ENCODE assay signal across 10 cellular contexts in genomic region chr2:54635554-54636152, GRCh38.
DNase-seq lines count a peak whose midpoint lies in the region; ATAC-seq and TF ChIP-seq lines count a peak whose summit lies in the region.
"Had no signal": no experiment of that assay in that cellular context is flagged by ENCODE, and none has a peak within 500 bp of the region (broad histone marks: within the 10 kb centered on the region; RNA-seq: fewer than 3 reads in every experiment).

No MANE protein-coding gene starts in this region.

- H3K4me3 Mint-ChIP-seq in naive B cell (peak overlapping the region in 3 of 8 donors; percentile 52 to 68 (median 59)), GM23338 (no peak overlapping the region)
- H3K4me3 Mint-ChIP-seq: stimulated activated naive CD8-positive, alpha-beta T cell treated with anti-CD3 and anti-CD28 coated beads, Interleukin-15, amount 100 ng/mL, for 72 hours had no signal

- H3K9me3 ChIP-seq in IMR-90 (ENCODE audit: control insufficient read depth, insufficient read depth, low read length), result no peaks in the 10 kb centered on the region

- H3K4ac ChIP-seq in IMR-90 (ENCODE audit: low read depth, low read length), result peak overlapping the region; percentile 70; the same call in 1 of the 2 replicates

- no peak overlapping the region for H3K14ac ChIP-seq in IMR-90 (replicated peaks; ENCODE audit: low read depth, low read length)

- peaks cover 35 to 79% of the 10 kb centered on the region in 2 experiments; a peak in 3 of 4 replicates for H3K79me1 ChIP-seq in IMR-90 (ENCODE audit: low read depth in 1 of 2, low read length in 2 of 2)

- CTCF ChIA-PET in IMR-90 (lab: Yijun Ruan, JAX), result no interaction called here

- peak overlapping the region; percentile 14 to 21; a peak in 2 of 4 replicates for H4K8ac ChIP-seq in IMR-90 (ENCODE audit: low read depth in 2 of 2, low read length in 2 of 2)

- H3K27ac Mint-ChIP-seq in naive B cell (peak overlapping the region; percentile 82 to 91 (median 88)), GM23338 (no peak overlapping the region)

- H3K27me3 Mint-ChIP-seq in naive B cell, result no peaks in the 10 kb centered on the region
- peaks cover 9% of the 10 kb centered on the region for H3K27me3 Mint-ChIP-seq in GM23338 (ENCODE audit: insufficient read depth, low read depth, poor library complexity)
- H3K27me3 Mint-ChIP-seq: stimulated activated naive CD8-positive, alpha-beta T cell treated with anti-CD3 and anti-CD28 coated beads, Interleukin-15, amount 100 ng/mL, for 72 hours had no signal

- H3K56ac ChIP-seq in IMR-90 (ENCODE audit: extremely low read depth, insufficient read depth, low read length), result no peak overlapping the region

- H3K9ac ChIP-seq in IMR-90 (ENCODE audit: low read depth, low read length), result no peak overlapping the region

- no peak overlapping the region for H2AK9ac ChIP-seq in IMR-90 (replicated peaks; ENCODE audit: low read depth, low read length, poor library complexity)

- peak overlapping the region; percentile 40 for H2BK5ac ChIP-seq in IMR-90 (ENCODE audit: low read depth, low read length, poor library complexity, severe bottlenecking)

- H3K4me2 ChIP-seq in IMR-90 (ENCODE audit: low read depth, low read length) (peak overlapping the region; percentile 93), GM23338 (no peak overlapping the region)

- peaks cover 8 to 30% of the 10 kb centered on the region in 2 donors for H3K36me3 Mint-ChIP-seq in naive B cell
- H3K36me3 Mint-ChIP-seq in GM23338 (ENCODE audit: low read depth), result peaks cover 77% of the 10 kb centered on the region

- peak; percentile 21; the same call in 1 of the 2 replicates for ATAC-seq in IMR-90 (ENCODE audit: low read depth)
- no peak for ATAC-seq in naive B cell (ENCODE audit: low read depth in 2 of 2)
- no peak for ATAC-seq in GM23338
- no peak for ATAC-seq in HG03095 (IDR thresholded peaks at IDR 0.05; ENCODE audit: unreplicated experiment)

- H3K27me3 ChIP-seq in ACC112 (ENCODE audit: insufficient read depth, low read length), result no peaks in the 10 kb centered on the region
- no peaks in the 10 kb centered on the region for H3K27me3 ChIP-seq in IMR-90 (ENCODE audit: control insufficient read depth, insufficient read depth, low read length)
- H3K27me3 ChIP-seq in dorsolateral prefrontal cortex, result no peaks in the 10 kb centered on the region
- H3K27me3 ChIP-seq in GM23338 (ENCODE audit: insufficient read depth), result no peaks in the 10 kb centered on the region

- dilution Hi-C loops in IMR-90 (cut with HindIII; ENCODE audit: low sequenced_read_pairs, unreplicated experiment), result no loop called here

- TF ChIP-seq CTCF in IMR-90 (conservative IDR thresholded peaks at IDR 0.05; ENCODE audit: low read depth, low read length) (no peak), dorsolateral prefrontal cortex (IDR thresholded peaks at IDR 0.05 in 54 of 56, conservative IDR thresholded peaks at IDR 0.05 in 2 of 56; ENCODE audit: low read depth in 1 of 56, partially characterized antibody in 56 of 56) (no peak), GM23338 (conservative IDR thresholded peaks at IDR 0.05; ENCODE audit: low read depth in 2 of 2) (no peak)

- BruUV-seq in IMR-90 (replicated peaks; lab: Mats Ljungman, UMichigan), result no TSS peak

- H3K23ac ChIP-seq in IMR-90 (ENCODE audit: low read depth, low read length), result 0 out of 2 replicates have a peak overlapping the region, but pooled peaks have one; percentile 68

- TF ChIP-seq RAD21 in IMR-90 (IDR thresholded peaks at IDR 0.05; ENCODE audit: low read length), result no peak

- H3K18ac ChIP-seq in IMR-90 (ENCODE audit: low read depth, low read length), result peak overlapping the region; percentile 30; the same call in 1 of the 2 replicates

- DNase-seq in IMR-90 (peak; percentile 46), dorsolateral prefrontal cortex (no peak), naive B cell (no peak), GM23338 (ENCODE audit: low spot score) (no peak), HK-2 (ENCODE audit: unreplicated experiment) (no peak)
- DNase-seq in activated CD4-positive, alpha-beta T cell treated with anti-CD3 and anti-CD28 coated beads for 4 hours, result no peak
- DNase-seq: effector CD8-positive, alpha-beta T cell; stimulated activated naive CD8-positive, alpha-beta T cell treated with anti-CD3 and anti-CD28 coated beads, Interleukin-15, amount 100 ng/mL, for 72 hours had no signal

- H3K4me1 ChIP-seq in ACC112 (ENCODE audit: control insufficient read depth, insufficient read depth, low read length, unreplicated experiment) (peaks cover 46% of the 10 kb centered on the region), IMR-90 (ENCODE audit: control insufficient read depth, insufficient read depth, low read length) (peaks cover 21% of the 10 kb centered on the region), GM23338 (ENCODE audit: insufficient read depth) (peaks cover 5% of the 10 kb centered on the region)

- peak overlapping the region; percentile 88 for H3K27ac ChIP-seq in ACC112 (ENCODE audit: low read depth, low read length)
- H3K27ac ChIP-seq in IMR-90 (ENCODE audit: insufficient read depth, low read length), result no peak overlapping the region
- peak overlapping the region in 58 of 59 donors; percentile 6 to 87 (median 74) for H3K27ac ChIP-seq in dorsolateral prefrontal cortex
- no peak overlapping the region for H3K27ac ChIP-seq in GM23338 (ENCODE audit: low read depth)

- H4K5ac ChIP-seq in IMR-90 (ENCODE audit: low read depth, low read length), result no peak overlapping the region; the same call in 1 of the 2 replicates

- H4K91ac ChIP-seq in IMR-90 (ENCODE audit: insufficient read depth, low read depth, low read length), result no peak overlapping the region

- no peak for TF ChIP-seq POLR2A in IMR-90 (IDR thresholded peaks at IDR 0.05; ENCODE audit: low read depth, low read length)

- no CpG with 5 or more reads among the region's 3 CpGs for WGBS in IMR-90 (ENCODE audit: extremely low coverage in 2 of 2, insufficient read length in 1 of 2), 2 experiments

- H3K4me3 ChIP-seq in ACC112 (ENCODE audit: low read depth, low read length) (peak overlapping the region; percentile 62), IMR-90 (ENCODE audit: insufficient read depth, low read depth, low read length) (peak overlapping the region; percentile 0; the same call in 1 of the 2 replicates), dorsolateral prefrontal cortex (peak overlapping the region in 4 of 59 donors; percentile 4 to 26 (median 23)), GM23338 (no peak overlapping the region)

- H2AFZ ChIP-seq in ACC112 (ENCODE audit: low read length, unreplicated experiment) (no peak overlapping the region), IMR-90 (replicated peaks; ENCODE audit: low read length, poor library complexity) (no peak overlapping the region), GM23338 (no peak overlapping the region)

- intact Hi-C loops in IMR-90 (cut with micrococcal nuclease) (loop anchor here (5.0 kb wide), 1 partner anchor 178 kb away; the partner anchor contains the start of gene SPTBN1), dorsolateral prefrontal cortex (cut with DNase I) (no loop called here)

- peaks cover 34% of the 10 kb centered on the region for H3K9me1 ChIP-seq in IMR-90 (ENCODE audit: insufficient read depth, low read length)

- peak overlapping the region; percentile 85; the same call in 1 of the 2 replicates for H2AK5ac ChIP-seq in IMR-90 (ENCODE audit: low read depth, low read length)

- peak overlapping the region; percentile 28; the same call in 1 of the 2 replicates for H2BK120ac ChIP-seq in IMR-90 (ENCODE audit: low read depth, low read length)

- H4K20me1 ChIP-seq in IMR-90 (ENCODE audit: insufficient read depth, low read length) (no peaks in the 10 kb centered on the region), GM23338 (replicated peaks; ENCODE audit: insufficient read depth) (peaks cover 19% of the 10 kb centered on the region)

- in situ Hi-C loops in IMR-90 (cut with MboI; ENCODE audit: low sequenced_read_pairs), result no loop called here

- POLR2A ChIA-PET in IMR-90 (lab: Charles Lee; ENCODE audit: unreplicated experiment), result no interaction called here

- H3K36me3 ChIP-seq in ACC112 (ENCODE audit: insufficient read depth, low read length) (peaks cover 46% of the 10 kb centered on the region), IMR-90 (ENCODE audit: control insufficient read depth, insufficient read depth, low read length) (peaks cover 34% of the 10 kb centered on the region), GM23338 (ENCODE audit: insufficient read depth) (peaks cover 43% of the 10 kb centered on the region)

- no peak overlapping the region for H2BK20ac ChIP-seq in IMR-90 (ENCODE audit: low read depth, low read length)

- H3K79me2 ChIP-seq in ACC112 (ENCODE audit: control insufficient read depth, insufficient read depth, low read length, unreplicated experiment), result peaks cover 39% of the 10 kb centered on the region
- H3K79me2 ChIP-seq in GM23338 (replicated peaks; ENCODE audit: insufficient read depth), result 0 out of 2 replicates have a peak, but pooled peaks cover 4% of the 10 kb centered on the region

- peaks cover 38 to 52% (median 49%) of the 10 kb centered on the region in 3 donors for H3K4me1 Mint-ChIP-seq in naive B cell
- peaks cover 12% of the 10 kb centered on the region; the same call in 2 of the 3 replicates for H3K4me1 Mint-ChIP-seq in GM23338

- no peak overlapping the region; the same call in 2 of the 3 replicates for H2BK15ac ChIP-seq in IMR-90 (ENCODE audit: low read depth, low read length)

- H3K9me3 Mint-ChIP-seq in naive B cell, result no peaks in the 10 kb centered on the region
- H3K9me3 Mint-ChIP-seq in GM23338, result no peaks in the 10 kb centered on the region
- H3K9me3 Mint-ChIP-seq: stimulated activated naive CD8-positive, alpha-beta T cell treated with anti-CD3 and anti-CD28 coated beads, Interleukin-15, amount 100 ng/mL, for 72 hours had no signal

- H3K9me2 ChIP-seq in GM23338 (ENCODE audit: insufficient read depth), result no peaks in the 10 kb centered on the region

- no peaks in the 10 kb centered on the region for H3F3A ChIP-seq in GM23338 (replicated peaks; ENCODE audit: low read depth)

TF ChIP-seq in IMR-90, 13 proteins besides CTCF, POLR2A, EP300 and RAD21 (continues in another document):
- TF ChIP-seq, protein P1, sequence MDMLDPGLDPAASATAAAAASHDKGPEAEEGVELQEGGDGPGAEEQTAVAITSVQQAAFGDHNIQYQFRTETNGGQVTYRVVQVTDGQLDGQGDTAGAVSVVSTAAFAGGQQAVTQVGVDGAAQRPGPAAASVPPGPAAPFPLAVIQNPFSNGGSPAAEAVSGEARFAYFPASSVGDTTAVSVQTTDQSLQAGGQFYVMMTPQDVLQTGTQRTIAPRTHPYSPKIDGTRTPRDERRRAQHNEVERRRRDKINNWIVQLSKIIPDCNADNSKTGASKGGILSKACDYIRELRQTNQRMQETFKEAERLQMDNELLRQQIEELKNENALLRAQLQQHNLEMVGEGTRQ (IDR thresholded peaks at IDR 0.05; ENCODE audit: low read depth, low read length), result no peak

TF ChIP-seq in GM23338, 12 proteins besides CTCF, POLR2A, EP300 and RAD21 (continues in another document):
- TF ChIP-seq NANOG (IDR thresholded peaks at IDR 0.05; ENCODE audit: borderline replicate concordance), result no peak

Comparison
In these comparisons a context has a peak if more than half of its experiments do, and no peak if none do; other contexts are left out.
1. H3K27ac ChIP-seq: peak in ACC112 (single experiment) and dorsolateral prefrontal cortex (58 of 59); none in IMR-90 (single experiment) and GM23338 (single experiment).